ENCODE assay signal across 1 cellular context in the genomic region with DNA sequence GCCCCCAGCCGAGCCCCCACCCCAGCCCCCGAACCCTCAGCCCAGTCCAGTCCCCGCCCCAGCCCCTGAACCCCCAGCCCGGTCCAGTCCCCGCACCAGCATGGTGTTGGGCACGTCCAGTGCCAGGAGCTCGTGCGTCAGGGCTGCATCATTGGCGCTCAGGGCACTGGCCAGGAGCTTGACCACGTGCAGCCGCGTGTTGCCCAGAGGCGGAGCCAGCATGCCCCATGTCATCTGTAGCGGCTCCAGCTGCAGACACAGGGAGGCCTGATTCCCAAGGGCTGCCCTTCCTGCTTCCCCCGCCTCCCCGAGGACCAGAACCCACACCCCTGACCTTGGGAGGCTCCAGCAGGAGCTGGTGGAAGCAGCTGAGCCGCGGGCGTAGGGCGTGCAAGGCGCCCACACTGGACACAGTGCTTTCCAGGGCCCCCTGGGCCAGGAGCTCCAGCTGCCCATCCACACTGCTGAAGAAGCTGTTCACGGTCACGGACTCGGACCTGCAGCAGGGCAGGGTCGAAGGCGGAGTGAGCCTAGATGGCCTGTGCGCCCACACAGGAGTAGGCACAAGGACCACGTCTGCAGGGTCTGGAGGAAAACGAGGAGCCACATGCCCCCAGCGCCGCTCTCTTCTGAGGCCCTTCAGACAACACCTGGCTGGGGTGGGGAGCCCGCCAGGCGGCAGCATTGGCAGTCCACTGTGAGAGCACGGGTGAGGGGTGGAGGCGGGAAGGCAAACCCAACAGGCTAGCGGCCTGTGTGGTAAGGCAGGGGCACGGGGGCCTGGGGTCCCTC.
TF ChIP-seq lines count a peak whose summit lies in the region.

No MANE protein-coding gene starts in this region.

TF ChIP-seq in H1, 55 proteins besides CTCF, POLR2A, EP300 and RAD21:
- TF ChIP-seq, protein P1, sequence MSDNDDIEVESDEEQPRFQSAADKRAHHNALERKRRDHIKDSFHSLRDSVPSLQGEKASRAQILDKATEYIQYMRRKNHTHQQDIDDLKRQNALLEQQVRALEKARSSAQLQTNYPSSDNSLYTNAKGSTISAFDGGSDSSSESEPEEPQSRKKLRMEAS (IDR thresholded peaks at IDR 0.05): no peak
- TF ChIP-seq TAF7 (optimal IDR thresholded peaks at IDR 0.05; ENCODE audit: borderline replicate concordance, low read depth, low read length): no peak
- no peak for TF ChIP-seq FOSL1 (IDR thresholded peaks at IDR 0.05; ENCODE audit: insufficient read depth, low read depth, low read length)
- TF ChIP-seq, protein P2, sequence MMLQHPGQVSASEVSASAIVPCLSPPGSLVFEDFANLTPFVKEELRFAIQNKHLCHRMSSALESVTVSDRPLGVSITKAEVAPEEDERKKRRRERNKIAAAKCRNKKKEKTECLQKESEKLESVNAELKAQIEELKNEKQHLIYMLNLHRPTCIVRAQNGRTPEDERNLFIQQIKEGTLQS (IDR thresholded peaks at IDR 0.05; ENCODE audit: insufficient read depth, low read depth, low read length): no peak
- TF ChIP-seq GABPA (IDR thresholded peaks at IDR 0.05; ENCODE audit: borderline replicate concordance, insufficient read depth, low read length): no peak
- no peak for TF ChIP-seq TAF1 (IDR thresholded peaks at IDR 0.05; ENCODE audit: low read depth, low read length)
- TF ChIP-seq NANOG (IDR thresholded peaks at IDR 0.05; ENCODE audit: insufficient read depth, low read depth, low read length, poor library complexity, severe bottlenecking): no peak
- no peak for TF ChIP-seq CTBP2 (IDR thresholded peaks at IDR 0.05; ENCODE audit: borderline replicate concordance, insufficient read depth, insufficient read length, low read length)
- TF ChIP-seq BACH1 (IDR thresholded peaks at IDR 0.05; ENCODE audit: low read length): no peak
